ENCODE assay signal across 1 cellular context in the genomic region with DNA sequence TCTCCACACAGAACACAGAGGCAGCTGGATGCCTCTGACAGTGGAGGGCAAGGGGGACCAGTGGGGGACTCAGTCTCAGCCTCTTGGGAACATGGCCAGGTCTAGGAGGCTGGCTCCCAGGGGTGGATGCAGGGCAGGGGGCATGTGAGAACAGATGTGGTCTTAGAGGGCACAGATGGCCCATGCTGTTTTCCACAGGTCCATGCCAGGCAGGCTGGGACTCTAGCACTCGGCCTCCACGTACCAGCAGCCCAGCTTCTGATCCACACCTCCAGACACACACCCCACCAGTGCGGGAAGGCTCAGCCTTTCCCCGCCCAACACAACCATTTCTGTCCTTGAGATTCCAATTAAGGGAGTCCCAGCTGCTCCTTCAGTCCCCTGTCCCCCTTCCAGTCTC.
TF ChIP-seq lines count a peak whose summit lies in the region.

No MANE protein-coding gene starts in this region.

TF ChIP-seq in H1, 55 proteins besides CTCF, POLR2A, EP300 and RAD21:
- TF ChIP-seq, protein P1, sequence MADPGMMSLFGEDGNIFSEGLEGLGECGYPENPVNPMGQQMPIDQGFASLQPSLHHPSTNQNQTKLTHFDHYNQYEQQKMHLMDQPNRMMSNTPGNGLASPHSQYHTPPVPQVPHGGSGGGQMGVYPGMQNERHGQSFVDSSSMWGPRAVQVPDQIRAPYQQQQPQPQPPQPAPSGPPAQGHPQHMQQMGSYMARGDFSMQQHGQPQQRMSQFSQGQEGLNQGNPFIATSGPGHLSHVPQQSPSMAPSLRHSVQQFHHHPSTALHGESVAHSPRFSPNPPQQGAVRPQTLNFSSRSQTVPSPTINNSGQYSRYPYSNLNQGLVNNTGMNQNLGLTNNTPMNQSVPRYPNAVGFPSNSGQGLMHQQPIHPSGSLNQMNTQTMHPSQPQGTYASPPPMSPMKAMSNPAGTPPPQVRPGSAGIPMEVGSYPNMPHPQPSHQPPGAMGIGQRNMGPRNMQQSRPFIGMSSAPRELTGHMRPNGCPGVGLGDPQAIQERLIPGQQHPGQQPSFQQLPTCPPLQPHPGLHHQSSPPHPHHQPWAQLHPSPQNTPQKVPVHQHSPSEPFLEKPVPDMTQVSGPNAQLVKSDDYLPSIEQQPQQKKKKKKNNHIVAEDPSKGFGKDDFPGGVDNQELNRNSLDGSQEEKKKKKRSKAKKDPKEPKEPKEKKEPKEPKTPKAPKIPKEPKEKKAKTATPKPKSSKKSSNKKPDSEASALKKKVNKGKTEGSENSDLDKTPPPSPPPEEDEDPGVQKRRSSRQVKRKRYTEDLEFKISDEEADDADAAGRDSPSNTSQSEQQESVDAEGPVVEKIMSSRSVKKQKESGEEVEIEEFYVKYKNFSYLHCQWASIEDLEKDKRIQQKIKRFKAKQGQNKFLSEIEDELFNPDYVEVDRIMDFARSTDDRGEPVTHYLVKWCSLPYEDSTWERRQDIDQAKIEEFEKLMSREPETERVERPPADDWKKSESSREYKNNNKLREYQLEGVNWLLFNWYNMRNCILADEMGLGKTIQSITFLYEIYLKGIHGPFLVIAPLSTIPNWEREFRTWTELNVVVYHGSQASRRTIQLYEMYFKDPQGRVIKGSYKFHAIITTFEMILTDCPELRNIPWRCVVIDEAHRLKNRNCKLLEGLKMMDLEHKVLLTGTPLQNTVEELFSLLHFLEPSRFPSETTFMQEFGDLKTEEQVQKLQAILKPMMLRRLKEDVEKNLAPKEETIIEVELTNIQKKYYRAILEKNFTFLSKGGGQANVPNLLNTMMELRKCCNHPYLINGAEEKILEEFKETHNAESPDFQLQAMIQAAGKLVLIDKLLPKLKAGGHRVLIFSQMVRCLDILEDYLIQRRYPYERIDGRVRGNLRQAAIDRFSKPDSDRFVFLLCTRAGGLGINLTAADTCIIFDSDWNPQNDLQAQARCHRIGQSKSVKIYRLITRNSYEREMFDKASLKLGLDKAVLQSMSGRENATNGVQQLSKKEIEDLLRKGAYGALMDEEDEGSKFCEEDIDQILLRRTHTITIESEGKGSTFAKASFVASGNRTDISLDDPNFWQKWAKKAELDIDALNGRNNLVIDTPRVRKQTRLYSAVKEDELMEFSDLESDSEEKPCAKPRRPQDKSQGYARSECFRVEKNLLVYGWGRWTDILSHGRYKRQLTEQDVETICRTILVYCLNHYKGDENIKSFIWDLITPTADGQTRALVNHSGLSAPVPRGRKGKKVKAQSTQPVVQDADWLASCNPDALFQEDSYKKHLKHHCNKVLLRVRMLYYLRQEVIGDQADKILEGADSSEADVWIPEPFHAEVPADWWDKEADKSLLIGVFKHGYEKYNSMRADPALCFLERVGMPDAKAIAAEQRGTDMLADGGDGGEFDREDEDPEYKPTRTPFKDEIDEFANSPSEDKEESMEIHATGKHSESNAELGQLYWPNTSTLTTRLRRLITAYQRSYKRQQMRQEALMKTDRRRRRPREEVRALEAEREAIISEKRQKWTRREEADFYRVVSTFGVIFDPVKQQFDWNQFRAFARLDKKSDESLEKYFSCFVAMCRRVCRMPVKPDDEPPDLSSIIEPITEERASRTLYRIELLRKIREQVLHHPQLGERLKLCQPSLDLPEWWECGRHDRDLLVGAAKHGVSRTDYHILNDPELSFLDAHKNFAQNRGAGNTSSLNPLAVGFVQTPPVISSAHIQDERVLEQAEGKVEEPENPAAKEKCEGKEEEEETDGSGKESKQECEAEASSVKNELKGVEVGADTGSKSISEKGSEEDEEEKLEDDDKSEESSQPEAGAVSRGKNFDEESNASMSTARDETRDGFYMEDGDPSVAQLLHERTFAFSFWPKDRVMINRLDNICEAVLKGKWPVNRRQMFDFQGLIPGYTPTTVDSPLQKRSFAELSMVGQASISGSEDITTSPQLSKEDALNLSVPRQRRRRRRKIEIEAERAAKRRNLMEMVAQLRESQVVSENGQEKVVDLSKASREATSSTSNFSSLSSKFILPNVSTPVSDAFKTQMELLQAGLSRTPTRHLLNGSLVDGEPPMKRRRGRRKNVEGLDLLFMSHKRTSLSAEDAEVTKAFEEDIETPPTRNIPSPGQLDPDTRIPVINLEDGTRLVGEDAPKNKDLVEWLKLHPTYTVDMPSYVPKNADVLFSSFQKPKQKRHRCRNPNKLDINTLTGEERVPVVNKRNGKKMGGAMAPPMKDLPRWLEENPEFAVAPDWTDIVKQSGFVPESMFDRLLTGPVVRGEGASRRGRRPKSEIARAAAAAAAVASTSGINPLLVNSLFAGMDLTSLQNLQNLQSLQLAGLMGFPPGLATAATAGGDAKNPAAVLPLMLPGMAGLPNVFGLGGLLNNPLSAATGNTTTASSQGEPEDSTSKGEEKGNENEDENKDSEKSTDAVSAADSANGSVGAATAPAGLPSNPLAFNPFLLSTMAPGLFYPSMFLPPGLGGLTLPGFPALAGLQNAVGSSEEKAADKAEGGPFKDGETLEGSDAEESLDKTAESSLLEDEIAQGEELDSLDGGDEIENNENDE (IDR thresholded peaks at IDR 0.05; ENCODE audit: insufficient replicate concordance, low read length), result no peak
- TF ChIP-seq CBX8 (IDR thresholded peaks at IDR 0.05; ENCODE audit: borderline replicate concordance, low read depth, low read length), result no peak
- no peak for TF ChIP-seq ZNF274 (IDR thresholded peaks at IDR 0.05; ENCODE audit: borderline replicate concordance, extremely low read depth, low read length)
- TF ChIP-seq SRF (IDR thresholded peaks at IDR 0.05; ENCODE audit: low read depth, low read length), result no peak
- TF ChIP-seq, protein P2, sequence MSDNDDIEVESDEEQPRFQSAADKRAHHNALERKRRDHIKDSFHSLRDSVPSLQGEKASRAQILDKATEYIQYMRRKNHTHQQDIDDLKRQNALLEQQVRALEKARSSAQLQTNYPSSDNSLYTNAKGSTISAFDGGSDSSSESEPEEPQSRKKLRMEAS (IDR thresholded peaks at IDR 0.05), result no peak
